In genomic region chr3:45986303-45986982, GRCh38 we compare ENCODE assay signal across 1 cellular context.
A peak's percentile ranks its signal among the peaks of the same experiment; 100 is the strongest.
TF ChIP-seq lines count a peak whose summit lies in the region.

No MANE protein-coding gene starts in this region.

TF ChIP-seq in IMR-90, 13 proteins besides CTCF, POLR2A, EP300 and RAD21:
- peak; percentile 31; the same call in 1 of the 2 replicates for TF ChIP-seq FOS (IDR thresholded peaks at IDR 0.05; ENCODE audit: low read depth, low read length)
- peak; percentile 61 for TF ChIP-seq MXI1 (IDR thresholded peaks at IDR 0.05; ENCODE audit: borderline replicate concordance, low read depth, low read length)
- TF ChIP-seq BHLHE40 (IDR thresholded peaks at IDR 0.05; ENCODE audit: low read depth, low read length), result no peak
- peak; percentile 24; the same call in 1 of the 2 replicates for TF ChIP-seq NFE2L2 (IDR thresholded peaks at IDR 0.05; ENCODE audit: low read depth, low read length)
